2 cellular contexts compared by ENCODE assay signal in the genomic region with DNA sequence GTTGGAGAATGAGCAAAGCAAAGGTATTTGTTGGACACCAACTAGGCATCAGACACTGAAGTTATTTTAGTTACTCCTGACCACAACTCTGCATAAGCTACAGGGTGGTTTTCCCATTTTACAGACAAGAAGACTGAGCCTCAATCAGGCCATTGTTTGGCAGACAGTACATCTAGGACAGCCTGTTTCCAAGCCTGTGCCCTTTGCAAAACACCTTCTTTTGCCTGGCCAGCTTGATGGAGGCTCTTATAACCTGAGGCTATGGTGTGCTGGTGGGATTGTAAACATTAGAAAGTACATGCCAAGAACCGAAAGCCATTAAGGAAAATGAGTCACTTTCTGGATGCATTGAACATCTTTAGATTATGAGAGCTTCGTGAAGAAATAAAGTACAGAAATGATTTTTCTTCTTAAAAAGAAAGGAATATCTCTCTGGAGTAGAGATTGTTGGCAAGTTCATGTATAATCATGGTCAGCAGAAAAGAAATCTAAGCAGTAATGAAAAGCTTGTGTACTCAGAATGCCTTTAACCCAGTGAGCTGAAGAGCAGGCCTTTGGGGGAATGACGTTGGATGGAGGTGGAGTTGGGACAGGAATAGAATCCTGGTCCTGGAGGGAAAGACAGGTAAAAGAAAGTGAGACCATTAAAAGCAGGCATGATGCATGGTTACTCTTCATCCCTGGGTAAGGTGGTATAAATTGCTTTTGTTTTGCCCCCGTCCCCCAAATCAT.
TF ChIP-seq lines count a peak whose summit lies in the region.

No MANE protein-coding gene starts in this region.

TF ChIP-seq in HEK293, 187 proteins besides CTCF, POLR2A, EP300 and RAD21 (continued from another document):
- no peak for TF ChIP-seq ZNF366 (tag by site-specific recombination; conservative IDR thresholded peaks at IDR 0.05)
- TF ChIP-seq, protein P1, sequence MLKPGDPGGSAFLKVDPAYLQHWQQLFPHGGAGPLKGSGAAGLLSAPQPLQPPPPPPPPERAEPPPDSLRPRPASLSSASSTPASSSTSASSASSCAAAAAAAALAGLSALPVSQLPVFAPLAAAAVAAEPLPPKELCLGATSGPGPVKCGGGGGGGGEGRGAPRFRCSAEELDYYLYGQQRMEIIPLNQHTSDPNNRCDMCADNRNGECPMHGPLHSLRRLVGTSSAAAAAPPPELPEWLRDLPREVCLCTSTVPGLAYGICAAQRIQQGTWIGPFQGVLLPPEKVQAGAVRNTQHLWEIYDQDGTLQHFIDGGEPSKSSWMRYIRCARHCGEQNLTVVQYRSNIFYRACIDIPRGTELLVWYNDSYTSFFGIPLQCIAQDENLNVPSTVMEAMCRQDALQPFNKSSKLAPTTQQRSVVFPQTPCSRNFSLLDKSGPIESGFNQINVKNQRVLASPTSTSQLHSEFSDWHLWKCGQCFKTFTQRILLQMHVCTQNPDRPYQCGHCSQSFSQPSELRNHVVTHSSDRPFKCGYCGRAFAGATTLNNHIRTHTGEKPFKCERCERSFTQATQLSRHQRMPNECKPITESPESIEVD (tag by site-specific recombination; IDR thresholded peaks at IDR 0.05), result peak; percentile 45

TF ChIP-seq in SK-N-SH treated with all-trans-retinoic acid at 6 μM for 48 hours, 23 proteins besides CTCF, POLR2A, EP300 and RAD21 (continued from another document):
- TF ChIP-seq, protein P2, sequence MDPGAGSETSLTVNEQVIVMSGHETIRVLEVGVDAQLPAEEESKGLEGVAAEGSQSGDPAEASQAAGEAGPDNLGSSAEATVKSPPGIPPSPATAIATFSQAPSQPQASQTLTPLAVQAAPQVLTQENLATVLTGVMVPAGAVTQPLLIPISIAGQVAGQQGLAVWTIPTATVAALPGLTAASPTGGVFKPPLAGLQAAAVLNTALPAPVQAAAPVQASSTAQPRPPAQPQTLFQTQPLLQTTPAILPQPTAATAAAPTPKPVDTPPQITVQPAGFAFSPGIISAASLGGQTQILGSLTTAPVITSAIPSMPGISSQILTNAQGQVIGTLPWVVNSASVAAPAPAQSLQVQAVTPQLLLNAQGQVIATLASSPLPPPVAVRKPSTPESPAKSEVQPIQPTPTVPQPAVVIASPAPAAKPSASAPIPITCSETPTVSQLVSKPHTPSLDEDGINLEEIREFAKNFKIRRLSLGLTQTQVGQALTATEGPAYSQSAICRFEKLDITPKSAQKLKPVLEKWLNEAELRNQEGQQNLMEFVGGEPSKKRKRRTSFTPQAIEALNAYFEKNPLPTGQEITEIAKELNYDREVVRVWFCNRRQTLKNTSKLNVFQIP (CRISPR knock-in tag; IDR thresholded peaks at IDR 0.05; ENCODE audit: borderline replicate concordance, low read depth), result no peak
- no peak for TF ChIP-seq ZNF565 (CRISPR knock-in tag; conservative IDR thresholded peaks at IDR 0.05; ENCODE audit: low read depth)
- TF ChIP-seq, protein P3, sequence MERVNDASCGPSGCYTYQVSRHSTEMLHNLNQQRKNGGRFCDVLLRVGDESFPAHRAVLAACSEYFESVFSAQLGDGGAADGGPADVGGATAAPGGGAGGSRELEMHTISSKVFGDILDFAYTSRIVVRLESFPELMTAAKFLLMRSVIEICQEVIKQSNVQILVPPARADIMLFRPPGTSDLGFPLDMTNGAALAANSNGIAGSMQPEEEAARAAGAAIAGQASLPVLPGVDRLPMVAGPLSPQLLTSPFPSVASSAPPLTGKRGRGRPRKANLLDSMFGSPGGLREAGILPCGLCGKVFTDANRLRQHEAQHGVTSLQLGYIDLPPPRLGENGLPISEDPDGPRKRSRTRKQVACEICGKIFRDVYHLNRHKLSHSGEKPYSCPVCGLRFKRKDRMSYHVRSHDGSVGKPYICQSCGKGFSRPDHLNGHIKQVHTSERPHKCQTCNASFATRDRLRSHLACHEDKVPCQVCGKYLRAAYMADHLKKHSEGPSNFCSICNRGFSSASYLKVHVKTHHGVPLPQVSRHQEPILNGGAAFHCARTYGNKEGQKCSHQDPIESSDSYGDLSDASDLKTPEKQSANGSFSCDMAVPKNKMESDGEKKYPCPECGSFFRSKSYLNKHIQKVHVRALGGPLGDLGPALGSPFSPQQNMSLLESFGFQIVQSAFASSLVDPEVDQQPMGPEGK (CRISPR knock-in tag; IDR thresholded peaks at IDR 0.05; ENCODE audit: borderline replicate concordance), result no peak
- no peak for TF ChIP-seq PPARA (CRISPR knock-in tag; IDR thresholded peaks at IDR 0.05; ENCODE audit: borderline replicate concordance)
- no peak for TF ChIP-seq GLIS3 (CRISPR knock-in tag; IDR thresholded peaks at IDR 0.05)
- TF ChIP-seq SNAI2 (CRISPR knock-in tag; IDR thresholded peaks at IDR 0.05), result no peak
- no peak for TF ChIP-seq TOX (CRISPR knock-in tag; IDR thresholded peaks at IDR 0.05; ENCODE audit: borderline replicate concordance)
